In genomic region chr18:50967714-50968661, GRCh38 we compare ENCODE assay signal across 8 cellular contexts. TPM values are rescaled to one million over a fixed set of nuclear protein-coding genes. Genes with fewer than 3 reads are reported as not detected.
DNase-seq lines count a peak whose midpoint lies in the region; ATAC-seq and TF ChIP-seq lines count a peak whose summit lies in the region.

TSS of gene ELAC1 (plus strand) at chr18:50968040. CDS start at chr18:50974405, 6,365 bp downstream.

- TF ChIP-seq POLR2A in GM19099 (IDR thresholded peaks at IDR 0.05; ENCODE audit: extremely low read depth, insufficient read length, low read depth) = peak; percentile 97

- H3K4me3 ChIP-seq in BLaER1 (peak within 1 kb of the TSS; percentile 91), liver (ENCODE audit: low read depth in 1 of 3, low read length in 3 of 3) (peak within 1 kb of the TSS; percentile 82 to 95 (median 93))

- H4K20me1 ChIP-seq in BLaER1 = no peaks in the 10 kb centered on the region

- DNase-seq in NCI-H524 (lab: John Stamatoyannopoulos, UW) = peak; percentile 66 to 83
- DNase-seq in activated CD4-positive, alpha-beta T cell treated with anti-CD3 and anti-CD28 coated beads, Interleukin-2, amount 50 U/mL, for 24 hours (ENCODE audit: low read depth in 1 of 2, low spot score in 1 of 2) = peak; percentile 49
- DNase-seq in stimulated activated CD4-positive, alpha-beta T cell treated with anti-CD3 and anti-CD28 coated beads, Interleukin-4, amount 100 ng/mL, for 24 hours = peak; percentile 63

- peak within 1 kb of the TSS; percentile 87 for H3K27ac Mint-ChIP-seq in dendritic cell treated with granulocyte-macrophage colony-stimulating factor and Interleukin-4, amounts not matched to agents 40 ng/mL and 50 ng/mL, for 4 days

- WGBS in liver = under 1% methylated on average over 84 of the region's 84 CpGs

- H3K9me3 ChIP-seq in BLaER1 = peaks cover 7% of the 10 kb centered on the region
- H3K9me3 ChIP-seq in liver (ENCODE audit: control insufficient read depth in 4 of 4, low read length in 3 of 4) = peaks cover 0 to 3% (median 0%) of the 10 kb centered on the region in 4 donors

- peaks cover 11% of the 10 kb centered on the region for H3K9me3 Mint-ChIP-seq in dendritic cell treated with granulocyte-macrophage colony-stimulating factor and Interleukin-4, amounts not matched to agents 40 ng/mL and 50 ng/mL, for 4 days

- H3K27me3 ChIP-seq in BLaER1 (no peaks in the 10 kb centered on the region), liver (ENCODE audit: control insufficient read depth in 4 of 4, insufficient read depth in 4 of 4, low read length in 3 of 4) (no peaks in the 10 kb centered on the region)

- peak within 1 kb of the TSS; percentile 99 for H3K27ac ChIP-seq in BLaER1
- H3K27ac ChIP-seq in liver (ENCODE audit: low read depth in 1 of 2, low read length in 2 of 2) = peak within 1 kb of the TSS; percentile 94

- TF ChIP-seq CTCF in liver (IDR thresholded peaks at IDR 0.05; ENCODE audit: low read depth, low read length, missing input control) = no peak

- intact Hi-C loops in dendritic cell treated with granulocyte-macrophage colony-stimulating factor and Interleukin-4, amounts not matched to agents 40 ng/mL and 50 ng/mL, for 4 days (cut with micrococcal nuclease) = loop anchor here (2.0 to 5.0 kb wide), 2 partner anchors 63 to 91 kb away; partner anchors contain the start of genes ME2 and SMAD4

- H3K27me3 Mint-ChIP-seq in dendritic cell treated with granulocyte-macrophage colony-stimulating factor and Interleukin-4, amounts not matched to agents 40 ng/mL and 50 ng/mL, for 4 days = no peaks in the 10 kb centered on the region

- peak within 1 kb of the TSS; percentile 83 for H3K4me3 Mint-ChIP-seq in dendritic cell treated with granulocyte-macrophage colony-stimulating factor and Interleukin-4, amounts not matched to agents 40 ng/mL and 50 ng/mL, for 4 days

- H3K4me2 ChIP-seq in BLaER1 = peak within 1 kb of the TSS; percentile 79

- TF ChIP-seq RAD21 in liver (IDR thresholded peaks at IDR 0.05) = peak in 1 of 2 donors; percentile 21

- peaks cover 21% of the 10 kb centered on the region for H3K4me1 Mint-ChIP-seq in dendritic cell treated with granulocyte-macrophage colony-stimulating factor and Interleukin-4, amounts not matched to agents 40 ng/mL and 50 ng/mL, for 4 days (ENCODE audit: low read depth)

- H3K36me3 ChIP-seq in BLaER1 (no peaks in the 10 kb centered on the region), liver (ENCODE audit: control insufficient read depth in 4 of 4, insufficient read depth in 3 of 4, low read depth in 1 of 4, low read length in 3 of 4) (no peaks in the 10 kb centered on the region)

- no peaks in the 10 kb centered on the region for H3K36me3 Mint-ChIP-seq in dendritic cell treated with granulocyte-macrophage colony-stimulating factor and Interleukin-4, amounts not matched to agents 40 ng/mL and 50 ng/mL, for 4 days (ENCODE audit: low read depth)

- ATAC-seq in HG03378 (IDR thresholded peaks at IDR 0.05; ENCODE audit: unreplicated experiment) = peak; percentile 74

- peak within 1 kb of the TSS; percentile 99 for H3K9ac ChIP-seq in BLaER1
- H3K9ac ChIP-seq in liver (ENCODE audit: low read depth in 1 of 2, low read length in 2 of 2) = peak within 1 kb of the TSS; percentile 87 to 95

- peaks cover 15% of the 10 kb centered on the region for H3K4me1 ChIP-seq in BLaER1
- H3K4me1 ChIP-seq in liver (ENCODE audit: control insufficient read depth in 4 of 4, insufficient read depth in 4 of 4, low read length in 3 of 4) = peaks cover 0 to 30% (median 19%) of the 10 kb centered on the region in 4 donors

TF ChIP-seq in liver, 16 proteins besides CTCF, POLR2A, EP300 and RAD21:
- TF ChIP-seq YY1 (IDR thresholded peaks at IDR 0.05) (peak; percentile 87), TAF1 (conservative IDR thresholded peaks at IDR 0.05) (peak; percentile 75), GABPA (IDR thresholded peaks at IDR 0.05 in 1 of 2, conservative IDR thresholded peaks at IDR 0.05 in 1 of 2) (peak; percentile 8 to 63), HNF4G (IDR thresholded peaks at IDR 0.05) (no peak), REST (IDR thresholded peaks at IDR 0.05) (peak; percentile 50), JUND (IDR thresholded peaks at IDR 0.05) (no peak)

RNA-seq across cellular contexts. Expression of gene ELAC1, which starts in this region (rescaled TPM):
- total RNA-seq in liver = 10 to 100 TPM in 1 of 2 donors, 1 to 10 TPM in 1; 4.9 to 10.2 TPM
- 1 to 10 TPM; 6.4 to 7.6 TPM for polyA plus RNA-seq in liver

Comparison
In these comparisons a context has a peak if more than half of its experiments do, and no peak if none do; other contexts are left out.
1. Peak in every context shown above with its lines: DNase-seq, ATAC-seq, H3K4me3 ChIP-seq and H3K27ac ChIP-seq.